16 cellular contexts compared by ENCODE assay signal in genomic region chr16:58176608-58177346, GRCh38. TPM values are rescaled to one million over a fixed set of nuclear protein-coding genes. Genes with fewer than 3 reads are reported as not detected.
DNase-seq lines count a peak whose midpoint lies in the region; ATAC-seq and TF ChIP-seq lines count a peak whose summit lies in the region.
"Had no signal": no experiment of that assay in that cellular context is flagged by ENCODE, and none has a peak within 500 bp of the region (broad histone marks: within the 10 kb centered on the region; RNA-seq: fewer than 3 reads in every experiment).

No MANE protein-coding gene starts in this region.

- peak overlapping the region; percentile 58 for H3K27ac Mint-ChIP-seq in T-helper 1 cell treated with Interleukin-12 subunit alpha and Interleukin-12 subunit beta and Interleukin-4 antibody, amounts not matched to agents 30 μg/mL and 1 μg/mL, for 36 hours
- peak overlapping the region in 4 of 5 experiments; percentile 11 to 27 (median 14) for H3K27ac Mint-ChIP-seq in brain
- H3K27ac Mint-ChIP-seq: type B pancreatic cell had no signal

- 91% methylated on average over 5 of the region's 5 CpGs for WGBS in right cardiac atrium

- DNase-seq in Right ventricle myocardium superior (no peak), right cardiac atrium (no peak), COR-L47 (lab: John Stamatoyannopoulos, UW) (no peak), D341Med (ENCODE audit: low spot score) (no peak)
- no peak for DNase-seq in stimulated activated naive CD8-positive, alpha-beta T cell treated with anti-CD3 and anti-CD28 coated beads, Interleukin-15, Interleukin-2, amounts not matched to agents 100 U/mL and 50 U/mL, for 24 hours
- DNase-seq: heart right ventricle; NCI-H1930; NK-92 treated with Interleukin-12 subunit alpha and Interleukin-12 subunit beta, amount 100 ng/mL, for 24 hours; pancreas; SK-N-SH had no signal

- peaks cover 46% of the 10 kb centered on the region for H3K36me3 Mint-ChIP-seq in T-helper 1 cell treated with Interleukin-12 subunit alpha and Interleukin-12 subunit beta and Interleukin-4 antibody, amounts not matched to agents 30 μg/mL and 1 μg/mL, for 36 hours (ENCODE audit: low read depth)
- H3K36me3 Mint-ChIP-seq in brain: peaks cover 66% of the 10 kb centered on the region

- no peaks in the 10 kb centered on the region for H3K27me3 Mint-ChIP-seq in T-helper 1 cell treated with Interleukin-12 subunit alpha and Interleukin-12 subunit beta and Interleukin-4 antibody, amounts not matched to agents 30 μg/mL and 1 μg/mL, for 36 hours (ENCODE audit: low read depth)
- H3K27me3 Mint-ChIP-seq in brain: no peaks in the 10 kb centered on the region
- H3K27me3 Mint-ChIP-seq: IgD-negative memory B cell, type B pancreatic cell had no signal

- H3K4me1 Mint-ChIP-seq in T-helper 1 cell treated with Interleukin-12 subunit alpha and Interleukin-12 subunit beta and Interleukin-4 antibody, amounts not matched to agents 30 μg/mL and 1 μg/mL, for 36 hours (ENCODE audit: low read depth): peaks cover 24% of the 10 kb centered on the region
- H3K4me1 Mint-ChIP-seq in brain: no peaks in the 10 kb centered on the region

- no peak overlapping the region for H3K4me3 Mint-ChIP-seq in T-helper 1 cell treated with Interleukin-12 subunit alpha and Interleukin-12 subunit beta and Interleukin-4 antibody, amounts not matched to agents 30 μg/mL and 1 μg/mL, for 36 hours
- H3K4me3 Mint-ChIP-seq in brain: no peak overlapping the region
- H3K4me3 Mint-ChIP-seq: type B pancreatic cell had no signal

- H3K27me3 ChIP-seq in right cardiac atrium (ENCODE audit: control insufficient read depth, insufficient read depth): no peaks in the 10 kb centered on the region
- H3K27me3 ChIP-seq: heart right ventricle, pancreas had no signal

- H3K9me3 ChIP-seq in right cardiac atrium (ENCODE audit: control insufficient read depth, low read length): no peaks in the 10 kb centered on the region
- H3K9me3 ChIP-seq: heart right ventricle, pancreas, SK-N-SH had no signal

- TF ChIP-seq CTCF in brain (conservative IDR thresholded peaks at IDR 0.05): no peak

- peaks cover 6% of the 10 kb centered on the region for H3K4me1 ChIP-seq in right cardiac atrium (ENCODE audit: control insufficient read depth, insufficient read depth, low read length)
- H3K4me1 ChIP-seq: pancreas had no signal

- H3K27ac ChIP-seq in right cardiac atrium (ENCODE audit: low read length): no peak overlapping the region
- H3K27ac ChIP-seq: heart right ventricle, pancreas had no signal

- peaks cover 3% of the 10 kb centered on the region for H3K9me3 Mint-ChIP-seq in T-helper 1 cell treated with Interleukin-12 subunit alpha and Interleukin-12 subunit beta and Interleukin-4 antibody, amounts not matched to agents 30 μg/mL and 1 μg/mL, for 36 hours
- H3K9me3 Mint-ChIP-seq in brain: no peaks in the 10 kb centered on the region
- H3K9me3 Mint-ChIP-seq: IgD-negative memory B cell, type B pancreatic cell had no signal

- intact Hi-C loops in Right ventricle myocardium superior (cut with DNase I) (no loop called here), right cardiac atrium (cut with DNase I) (no loop called here)

- H3K4me3 ChIP-seq in right cardiac atrium (ENCODE audit: low read length): no peak overlapping the region
- H3K4me3 ChIP-seq: heart right ventricle, lung, pancreas had no signal

- ATAC-seq in Right ventricle myocardium superior (ENCODE audit: poor library complexity): peak; percentile 56
- no peak for ATAC-seq in right cardiac atrium
- ATAC-seq in stimulated activated naive CD8-positive, alpha-beta T cell treated with anti-CD3 and anti-CD28 coated beads, Interleukin-15, Interleukin-2, amounts not matched to agents 100 U/mL and 50 U/mL, for 24 hours: peak; percentile 66
- no peak for ATAC-seq in esophagus mucosa
- ATAC-seq: pancreas had no signal

RNA-seq across cellular contexts. Expression of gene CSNK2A2, which starts 21.1 kb away (rescaled TPM):
- 32.4 TPM for total RNA-seq in Right ventricle myocardium superior
- total RNA-seq in right cardiac atrium: 10 to 100 TPM; 28.7 to 36.7 (median 34.1) TPM
- 20.6 TPM for polyA plus RNA-seq in right cardiac atrium
- polyA plus RNA-seq in brain (ENCODE audit: insufficient read depth, low read depth, low replicate concordance): 48.8 TPM
- total RNA-seq in esophagus mucosa: 45.8 TPM

RNA-seq across cellular contexts. Expression of gene CFAP20, which starts 47.6 kb away (rescaled TPM):
- total RNA-seq in Right ventricle myocardium superior (34.2 TPM), right cardiac atrium (10 to 100 TPM; 30.4 to 36.2 (median 33.5) TPM), esophagus mucosa (15.8 TPM)
- polyA plus RNA-seq in right cardiac atrium (36.2 TPM), brain (ENCODE audit: insufficient read depth, low read depth, low replicate concordance) (85.1 TPM)

Comparison
In these comparisons a context has a peak if more than half of its experiments do, and no peak if none do; other contexts are left out.
1. ATAC-seq: peak in Right ventricle myocardium superior (single experiment) and stimulated activated naive CD8-positive, alpha-beta T cell treated with anti-CD3 and anti-CD28 coated beads, Interleukin-15, Interleukin-2, amounts not matched to agents 100 U/mL and 50 U/mL, for 24 hours (single experiment); none in right cardiac atrium (0 of 2) and esophagus mucosa (single experiment).